25 cellular contexts compared by ENCODE assay signal in genomic region chr2:7356909-7357584, GRCh38.
DNase-seq lines count a peak whose midpoint lies in the region; ATAC-seq and TF ChIP-seq lines count a peak whose summit lies in the region.
"Had no signal": no experiment of that assay in that cellular context is flagged by ENCODE, and none has a peak within 500 bp of the region (broad histone marks: within the 10 kb centered on the region; RNA-seq: fewer than 3 reads in every experiment).

No MANE protein-coding gene starts in this region.

- TF ChIP-seq CTCF in WTC11 (IDR thresholded peaks at IDR 0.05) (no peak), right lobe of liver (IDR thresholded peaks at IDR 0.05) (peak in 1 of 4 donors; percentile 11), suprapubic skin (IDR thresholded peaks at IDR 0.05) (no peak)

- H3K27me3 ChIP-seq in right lobe of liver (no peaks in the 10 kb centered on the region), suprapubic skin (no peaks in the 10 kb centered on the region)
- H3K27me3 ChIP-seq: dorsolateral prefrontal cortex, tibial artery had no signal

- CTCF ChIA-PET in WTC11 (lab: Charles Lee): no interaction called here

- no peak overlapping the region for H3K4me3 Mint-ChIP-seq in WTC11
- H3K4me3 Mint-ChIP-seq: activated CD8-positive, alpha-beta T cell treated with anti-CD3 and anti-CD28 coated beads, Interleukin-2, amount 10 ng/mL, durations not matched to agents 7 days and 5 days; natural killer cell had no signal

- H3K27ac Mint-ChIP-seq in WTC11: no peak overlapping the region
- H3K27ac Mint-ChIP-seq: activated CD8-positive, alpha-beta T cell treated with anti-CD3 and anti-CD28 coated beads, Interleukin-2, amount 10 ng/mL, durations not matched to agents 7 days and 5 days; natural killer cell had no signal

- H3K27ac ChIP-seq in right lobe of liver (no peak overlapping the region), suprapubic skin (no peak overlapping the region)
- H3K27ac ChIP-seq: epithelial cell of prostate, parathyroid adenoma, SK-N-MC, tibial artery had no signal

- H3K9me3 Mint-ChIP-seq in WTC11: peaks cover 5% of the 10 kb centered on the region
- H3K9me3 Mint-ChIP-seq: natural killer cell had no signal

- POLR2A ChIA-PET in WTC11 (lab: Charles Lee): no interaction called here

- WGBS in right lobe of liver (ENCODE audit: insufficient coverage, low coverage, low lambda C conversion rate, missing lambda C conversion rate): no CpG with 5 or more reads among the region's 11 CpGs
- 83% methylated on average over 3 of the region's 11 CpGs for WGBS in suprapubic skin

- TF ChIP-seq EP300 in suprapubic skin (IDR thresholded peaks at IDR 0.05): no peak

- H3K4me1 ChIP-seq in right lobe of liver (no peaks in the 10 kb centered on the region), suprapubic skin (no peaks in the 10 kb centered on the region)
- H3K4me1 ChIP-seq: parathyroid adenoma, tibial artery had no signal

- no peak overlapping the region for H3K4me3 ChIP-seq in right lobe of liver
- no peak overlapping the region for H3K4me3 ChIP-seq in suprapubic skin
- H3K4me3 ChIP-seq: dorsolateral prefrontal cortex, SK-N-MC, tibial artery had no signal

- no peaks in the 10 kb centered on the region for H3K9me3 ChIP-seq in right lobe of liver
- no peaks in the 10 kb centered on the region for H3K9me3 ChIP-seq in suprapubic skin
- H3K9me3 ChIP-seq: tibial artery had no signal

- H3K36me3 ChIP-seq in right lobe of liver (no peaks in the 10 kb centered on the region), suprapubic skin (no peaks in the 10 kb centered on the region)
- H3K36me3 ChIP-seq: tibial artery had no signal

- intact Hi-C loops in right lobe of liver (cut with DNase I): no loop called here

- no peaks in the 10 kb centered on the region for H3K36me3 Mint-ChIP-seq in WTC11
- H3K36me3 Mint-ChIP-seq: natural killer cell had no signal

- H3K27me3 Mint-ChIP-seq in WTC11 (ENCODE audit: low read depth): no peaks in the 10 kb centered on the region

- DNase-seq in COR-L47 (lab: John Stamatoyannopoulos, UW): peak; percentile 47
- peak; percentile 97 for DNase-seq in NCI-H146 (lab: John Stamatoyannopoulos, UW)
- DNase-seq in WTC11 (ENCODE audit: low spot score): no peak
- DNase-seq in right lobe of liver: peak in 2 of 3 donors; percentile 49 to 52
- DNase-seq in NOMO-1 treated with dmso at 0.1 percent for 144 hours (lab: John Stamatoyannopoulos, UW; ENCODE audit: unreplicated experiment): no peak
- no peak for DNase-seq in suprapubic skin (ENCODE audit: low spot score in 2 of 2)
- no peak for DNase-seq in activated CD4-positive, alpha-beta T cell treated with anti-CD3 and anti-CD28 coated beads for 4 hours
- DNase-seq in dermis blood vessel endothelial cell: no peak
- DNase-seq: ACHN; activated CD4-positive, CD25-positive, alpha-beta regulatory T cell; activated CD8-positive, alpha-beta T cell treated with anti-CD3 and anti-CD28 coated beads, Interleukin-2, amount 10 ng/mL, durations not matched to agents 7 days and 5 days; activated naive CD4-positive, alpha-beta T cell; activated T-cell treated with anti-CD3 and anti-CD28 coated beads, Interleukin-2, amount 50 U/mL, for 1 hour; DMS 273 treated with DMSO at 0.1 percent for 48 hours; GOT3; natural killer cell; stimulated activated CD4-positive, alpha-beta T cell treated with anti-CD3 and anti-CD28 coated beads, Interleukin-1b, Interleukin-23, amount 100 ng/mL, for 48 hours; stimulated activated naive CD4-positive, alpha-beta T cell; T-helper 9 cell; tibial artery had no signal

- no peak for TF ChIP-seq POLR2A in right lobe of liver (IDR thresholded peaks at IDR 0.05)
- no peak for TF ChIP-seq POLR2A in suprapubic skin (IDR thresholded peaks at IDR 0.05)

- ATAC-seq in WTC11: no peak
- ATAC-seq in right lobe of liver: peak; percentile 70 to 92 (median 72)
- ATAC-seq: activated CD8-positive, alpha-beta T cell treated with anti-CD3 and anti-CD28 coated beads, Interleukin-2, amount 10 ng/mL, durations not matched to agents 7 days and 5 days; Panc1 had no signal

- H3K4me1 Mint-ChIP-seq in WTC11: no peaks in the 10 kb centered on the region; the same call in none of the 2 replicates
- H3K4me1 Mint-ChIP-seq: natural killer cell had no signal

TF ChIP-seq in WTC11, 78 proteins besides CTCF, POLR2A, EP300 and RAD21:
- 0 out of 2 replicates have a peak, but pooled peaks have one; percentile 13 for TF ChIP-seq GABPB1 (CRISPR knock-in tag; IDR thresholded peaks at IDR 0.05)
- TF ChIP-seq ZNF396 (CRISPR knock-in tag; IDR thresholded peaks at IDR 0.05; ENCODE audit: borderline replicate concordance): no peak

Comparison
In these comparisons a context has a peak if more than half of its experiments do, and no peak if none do; other contexts are left out.
1. DNase-seq: peak in COR-L47 (single experiment), NCI-H146 (single experiment) and right lobe of liver (2 of 3); none in WTC11 (single experiment), NOMO-1 treated with dmso at 0.1 percent for 144 hours (single experiment), suprapubic skin (0 of 2), activated CD4-positive, alpha-beta T cell treated with anti-CD3 and anti-CD28 coated beads for 4 hours (0 of 2) and dermis blood vessel endothelial cell (single experiment).